20 cellular contexts compared by ENCODE assay signal in genomic region chr11:8779732-8780131, GRCh38.
DNase-seq lines count a peak whose midpoint lies in the region; ATAC-seq and TF ChIP-seq lines count a peak whose summit lies in the region.
"Had no signal": no experiment of that assay in that cellular context is flagged by ENCODE, and none has a peak within 500 bp of the region (broad histone marks: within the 10 kb centered on the region; RNA-seq: fewer than 3 reads in every experiment).

No MANE protein-coding gene starts in this region.

- H3K9me3 ChIP-seq in left ventricle myocardium inferior (replicated peaks) (no peaks in the 10 kb centered on the region), esophagus muscularis mucosa (no peaks in the 10 kb centered on the region), suprapubic skin (no peaks in the 10 kb centered on the region), mesenchymal stem cell (ENCODE audit: control insufficient read depth, low read length) (no peaks in the 10 kb centered on the region)

- H3K27me3 ChIP-seq in left ventricle myocardium inferior (ENCODE audit: low read depth) (no peaks in the 10 kb centered on the region), esophagus muscularis mucosa (no peaks in the 10 kb centered on the region), rectal smooth muscle tissue (ENCODE audit: control insufficient read depth, insufficient read depth, low read length) (no peaks in the 10 kb centered on the region), suprapubic skin (no peaks in the 10 kb centered on the region), mesenchymal stem cell (ENCODE audit: control insufficient read depth in 1 of 2, insufficient read depth in 1 of 2, low read length in 2 of 2) (no peaks in the 10 kb centered on the region)

- no peak for ATAC-seq in left ventricle myocardium superior
- ATAC-seq: Panc1 had no signal

- no peak overlapping the region for H2BK12ac ChIP-seq in mesenchymal stem cell (ENCODE audit: low read length in 2 of 2)

- H3K9ac ChIP-seq in rectal smooth muscle tissue (ENCODE audit: low read length) (no peak overlapping the region), mesenchymal stem cell (ENCODE audit: low read length) (no peak overlapping the region)
- H3K9ac ChIP-seq: KMS-11 had no signal

- H3K4me3 ChIP-seq in left ventricle myocardium inferior, result no peak overlapping the region
- no peak overlapping the region for H3K4me3 ChIP-seq in esophagus muscularis mucosa
- H3K4me3 ChIP-seq in rectal smooth muscle tissue (ENCODE audit: low read length), result no peak overlapping the region
- no peak overlapping the region for H3K4me3 ChIP-seq in suprapubic skin
- H3K4me3 ChIP-seq in mesenchymal stem cell (ENCODE audit: insufficient read depth in 1 of 2, low read depth in 1 of 2, low read length in 2 of 2), result no peak overlapping the region

- H3K79me1 ChIP-seq in mesenchymal stem cell (replicated peaks; ENCODE audit: low read length, poor library complexity, severe bottlenecking), result peaks cover 50% of the 10 kb centered on the region

- H2BK15ac ChIP-seq in mesenchymal stem cell (ENCODE audit: low read depth, poor library complexity, severe bottlenecking), result no peak overlapping the region

- no peak overlapping the region for H4K91ac ChIP-seq in mesenchymal stem cell (ENCODE audit: low read length)

- H3K4me2 ChIP-seq in mesenchymal stem cell (ENCODE audit: low read length, poor library complexity, severe bottlenecking), result no peak overlapping the region
- H3K4me2 ChIP-seq: KMS-11 had no signal

- H3K23ac ChIP-seq in mesenchymal stem cell (ENCODE audit: low read length in 2 of 2), result no peak overlapping the region

- WGBS in esophagus muscularis mucosa, result 59% methylated on average over 10 of the region's 10 CpGs
- WGBS in suprapubic skin, result 91% methylated on average over 10 of the region's 10 CpGs
- WGBS in mesenchymal stem cell, result 99% methylated on average over 10 of the region's 10 CpGs

- no peak for TF ChIP-seq POLR2A in esophagus muscularis mucosa (IDR thresholded peaks at IDR 0.05; ENCODE audit: low read depth)
- no peak for TF ChIP-seq POLR2A in suprapubic skin (IDR thresholded peaks at IDR 0.05)

- H3K18ac ChIP-seq in mesenchymal stem cell (ENCODE audit: low read depth in 1 of 2, low read length in 2 of 2), result no peak overlapping the region

- H2BK120ac ChIP-seq in mesenchymal stem cell (ENCODE audit: low read depth, low read length), result no peak overlapping the region

- peak overlapping the region; percentile 87 for H3K27ac ChIP-seq in left ventricle myocardium inferior (replicated peaks)
- H3K27ac ChIP-seq in esophagus muscularis mucosa (replicated peaks in 1 of 4), result peak overlapping the region; percentile 83 to 89 (median 86)
- H3K27ac ChIP-seq in rectal smooth muscle tissue (ENCODE audit: low read depth, low read length), result peak overlapping the region; percentile 90
- H3K27ac ChIP-seq in suprapubic skin, result peak overlapping the region; percentile 43
- H3K27ac ChIP-seq in mesenchymal stem cell (ENCODE audit: low read length, poor library complexity, severe bottlenecking), result no peak overlapping the region
- H3K27ac ChIP-seq: C4-2B, KMS-11 had no signal

- DNase-seq in left ventricle myocardium inferior, result no peak
- DNase-seq in left ventricle myocardium superior, result no peak
- DNase-seq in esophagus muscularis mucosa (ENCODE audit: extremely low spot score), result no peak
- DNase-seq in suprapubic skin (ENCODE audit: low spot score in 2 of 2), result no peak
- no peak for DNase-seq in posterior cingulate gyrus
- no peak for DNase-seq in NCI-H526 treated with DMSO at 0.1 percent for 48 hours (lab: John Stamatoyannopoulos, UW)
- no peak for DNase-seq in mesenchymal stem cell
- DNase-seq: Calu3; CD8-positive, alpha-beta memory T cell; IMR-90; NCI-H1105; NCI-H146; NCI-H2029; NCI-H2227 treated with DMSO at 0.1 percent for 48 hours; NCI-H510A; NCI-H82 had no signal

- H4K8ac ChIP-seq in mesenchymal stem cell (ENCODE audit: low read length), result no peak overlapping the region

- no peak overlapping the region for H2AFZ ChIP-seq in mesenchymal stem cell (ENCODE audit: low read depth, low read length)

- H2AK5ac ChIP-seq in mesenchymal stem cell (ENCODE audit: low read length, severe bottlenecking), result no peak overlapping the region

- TF ChIP-seq EP300 in esophagus muscularis mucosa (IDR thresholded peaks at IDR 0.05) (no peak), suprapubic skin (IDR thresholded peaks at IDR 0.05) (no peak)

- intact Hi-C loops in left ventricle myocardium inferior (cut with micrococcal nuclease) (no loop called here), left ventricle myocardium superior (cut with micrococcal nuclease) (no loop called here), esophagus muscularis mucosa (cut with DNase I) (no loop called here), posterior cingulate gyrus (cut with DNase I) (no loop called here)

- H3K36me3 ChIP-seq in left ventricle myocardium inferior (no peaks in the 10 kb centered on the region), esophagus muscularis mucosa (no peaks in the 10 kb centered on the region), rectal smooth muscle tissue (ENCODE audit: control insufficient read depth, insufficient read depth, low read length) (no peaks in the 10 kb centered on the region), suprapubic skin (no peaks in the 10 kb centered on the region), mesenchymal stem cell (ENCODE audit: control insufficient read depth in 1 of 2, insufficient read depth in 2 of 2, low read depth in 1 of 2, low read length in 2 of 2) (peaks cover 11 to 17% of the 10 kb centered on the region in 2 experiments)

- TF ChIP-seq CTCF in left ventricle myocardium inferior (IDR thresholded peaks at IDR 0.05; ENCODE audit: borderline replicate concordance) (no peak), esophagus muscularis mucosa (IDR thresholded peaks at IDR 0.05) (no peak), suprapubic skin (IDR thresholded peaks at IDR 0.05) (no peak)

- H2BK5ac ChIP-seq in mesenchymal stem cell (ENCODE audit: low read depth, low read length, poor library complexity, severe bottlenecking), result no peak overlapping the region

- no peak overlapping the region for H3K4ac ChIP-seq in mesenchymal stem cell (ENCODE audit: low read depth in 1 of 2, low read length in 2 of 2)

- H3K4me1 ChIP-seq in left ventricle myocardium inferior (peaks cover 82% of the 10 kb centered on the region), esophagus muscularis mucosa (peaks cover 63 to 99% (median 95%) of the 10 kb centered on the region in 4 donors), rectal smooth muscle tissue (ENCODE audit: control insufficient read depth, insufficient read depth, low read length) (peaks cover 64% of the 10 kb centered on the region), suprapubic skin (peaks cover 33% of the 10 kb centered on the region), mesenchymal stem cell (ENCODE audit: control insufficient read depth, insufficient read depth, low read depth, low read length) (peaks cover 10% of the 10 kb centered on the region)

- no peak overlapping the region for H3K14ac ChIP-seq in mesenchymal stem cell (ENCODE audit: low read length in 2 of 2)
